1 cellular context compared by ENCODE assay signal in genomic region chr2:111898703-111899514, GRCh38.
TF ChIP-seq lines count a peak whose summit lies in the region.

No MANE protein-coding gene starts in this region.

TF ChIP-seq in endothelial cell of umbilical vein, 7 proteins besides CTCF, POLR2A, EP300 and RAD21:
- TF ChIP-seq EZH2 (IDR thresholded peaks at IDR 0.05; ENCODE audit: borderline replicate concordance, low read depth, low read length, severe bottlenecking) (no peak), POLR2AphosphoS5 (IDR thresholded peaks at IDR 0.05; ENCODE audit: insufficient read depth, low read depth, low read length) (no peak), GATA2 (IDR thresholded peaks at IDR 0.05; ENCODE audit: insufficient read depth, insufficient read length, low read depth, low read length) (no peak), JUN (IDR thresholded peaks at IDR 0.05; ENCODE audit: borderline replicate concordance, insufficient read depth, insufficient read length, low read depth) (no peak), FOS (IDR thresholded peaks at IDR 0.05; ENCODE audit: borderline replicate concordance, insufficient read depth, low read length) (no peak), MYC (IDR thresholded peaks at IDR 0.05; ENCODE audit: low read depth, low read length) (no peak)
- TF ChIP-seq, protein P1, sequence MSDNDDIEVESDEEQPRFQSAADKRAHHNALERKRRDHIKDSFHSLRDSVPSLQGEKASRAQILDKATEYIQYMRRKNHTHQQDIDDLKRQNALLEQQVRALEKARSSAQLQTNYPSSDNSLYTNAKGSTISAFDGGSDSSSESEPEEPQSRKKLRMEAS (IDR thresholded peaks at IDR 0.05; ENCODE audit: insufficient read depth, insufficient read length) = no peak
